In the genomic region with DNA sequence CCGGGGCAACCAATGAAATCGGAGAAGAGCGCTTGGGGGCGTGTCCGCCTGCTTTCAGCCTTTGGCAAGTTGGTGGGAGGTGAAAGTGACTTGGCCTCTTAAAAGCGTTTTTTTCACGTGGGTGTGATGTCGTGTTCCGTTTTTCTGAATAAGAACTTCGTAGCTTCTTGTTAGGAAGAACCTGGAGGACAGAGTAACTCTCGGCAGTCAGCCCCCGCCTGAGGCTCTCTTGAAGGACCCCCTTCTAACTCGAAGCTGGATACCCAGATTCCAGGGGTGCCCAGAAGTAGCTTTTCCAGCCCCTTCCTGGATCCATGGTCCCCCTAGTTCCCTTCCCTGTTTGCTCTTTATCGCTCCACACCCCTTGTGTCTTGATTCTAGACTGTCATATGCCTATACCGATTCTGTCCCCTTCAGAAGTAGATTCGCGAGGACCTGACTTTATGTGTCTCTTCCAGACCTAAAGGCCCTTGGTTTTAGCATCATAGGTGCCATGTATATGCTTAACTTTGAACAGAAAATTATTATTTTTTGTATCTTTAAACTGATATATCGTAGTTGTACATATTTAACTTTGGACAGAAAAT, we compare ENCODE assay signal across 8 cellular contexts. TPM values are rescaled to one million over a fixed set of nuclear protein-coding genes. Genes with fewer than 3 reads are reported as not detected.
DNase-seq lines count a peak whose midpoint lies in the region; ATAC-seq, FAIRE-seq and TF ChIP-seq lines count a peak whose summit lies in the region.

No MANE protein-coding gene starts in this region.

- H3K4me3 Mint-ChIP-seq in activated CD8-positive, alpha-beta memory T cell treated with anti-CD3 and anti-CD28 coated beads, Interleukin-2, amount 10 ng/mL, durations not matched to agents 7 days and 5 days: peak overlapping the region; percentile 99
- peak overlapping the region; percentile 89 for H3K4me3 Mint-ChIP-seq in activated T-helper 2 cell treated with anti-CD3 and anti-CD28 coated beads, Interferon-gamma antibody, Interleukin-2, Interleukin-4, amounts not matched to agents 10 μg/mL and 5 μg/mL and 100 μg/mL, durations not matched to agents 14 hours and 24 hours and 36 hours (ENCODE audit: low read depth)
- H3K4me3 Mint-ChIP-seq in stimulated activated naive B cell treated with anti-CD40 and anti-IgM and Interleukin-4, amounts not matched to agents 10 μg/mL and 1 μg/mL and 100 μg/mL, for 72 hours: peak overlapping the region; percentile 90 to 98

- H3K4me1 Mint-ChIP-seq in activated CD8-positive, alpha-beta memory T cell treated with anti-CD3 and anti-CD28 coated beads, Interleukin-2, amount 10 ng/mL, durations not matched to agents 7 days and 5 days: peaks cover 50% of the 10 kb centered on the region
- peaks cover 43% of the 10 kb centered on the region for H3K4me1 Mint-ChIP-seq in activated T-helper 2 cell treated with anti-CD3 and anti-CD28 coated beads, Interferon-gamma antibody, Interleukin-2, Interleukin-4, amounts not matched to agents 10 μg/mL and 5 μg/mL and 100 μg/mL, durations not matched to agents 14 hours and 24 hours and 36 hours (ENCODE audit: low read depth)
- peaks cover 19 to 36% of the 10 kb centered on the region in 2 donors for H3K4me1 Mint-ChIP-seq in stimulated activated naive B cell treated with anti-CD40 and anti-IgM and Interleukin-4, amounts not matched to agents 10 μg/mL and 1 μg/mL and 100 μg/mL, for 72 hours

- no peak for FAIRE-seq in GM12892 (lab: Jason Lieb, UNC)

- peak overlapping the region; percentile 41; the same call in 1 of the 2 replicates for H3K4me3 ChIP-seq in iPS DF 6.9 (ENCODE audit: low read length)

- intact Hi-C loops in activated T-helper 2 cell treated with anti-CD3 and anti-CD28 coated beads, Interferon-gamma antibody, Interleukin-2, Interleukin-4, amounts not matched to agents 10 μg/mL and 5 μg/mL and 100 μg/mL, durations not matched to agents 14 hours and 24 hours and 36 hours (cut with micrococcal nuclease): loop anchor here (1.0 to 5.0 kb wide), 6 partner anchors 50 to 241 kb away; a partner anchor contains a TSS

- TF ChIP-seq POLR2A in GM12892 (IDR thresholded peaks at IDR 0.05; ENCODE audit: low read depth, low read length): no peak; the same call in none of the 2 replicates

- no CpG with 5 or more reads among the region's 18 CpGs for WGBS in iPS DF 6.9 (ENCODE audit: insufficient coverage, insufficient read length)

- H3K9me3 ChIP-seq in iPS DF 6.9 (ENCODE audit: control insufficient read depth, insufficient read depth, low read length): no peaks in the 10 kb centered on the region

- H3K27ac ChIP-seq in iPS DF 6.9 (ENCODE audit: low read length): no peak overlapping the region

- peaks cover 10% of the 10 kb centered on the region for H3K36me3 Mint-ChIP-seq in activated CD8-positive, alpha-beta memory T cell treated with anti-CD3 and anti-CD28 coated beads, Interleukin-2, amount 10 ng/mL, durations not matched to agents 7 days and 5 days
- peaks cover 25% of the 10 kb centered on the region for H3K36me3 Mint-ChIP-seq in activated T-helper 2 cell treated with anti-CD3 and anti-CD28 coated beads, Interferon-gamma antibody, Interleukin-2, Interleukin-4, amounts not matched to agents 10 μg/mL and 5 μg/mL and 100 μg/mL, durations not matched to agents 14 hours and 24 hours and 36 hours (ENCODE audit: low read depth)
- peaks cover 7 to 11% of the 10 kb centered on the region in 2 donors for H3K36me3 Mint-ChIP-seq in stimulated activated naive B cell treated with anti-CD40 and anti-IgM and Interleukin-4, amounts not matched to agents 10 μg/mL and 1 μg/mL and 100 μg/mL, for 72 hours

- CTCF ChIA-PET in activated CD8-positive, alpha-beta memory T cell treated with anti-CD3 and anti-CD28 coated beads, Interleukin-2, amount 10 ng/mL, durations not matched to agents 7 days and 5 days (lab: Charles Lee): interaction anchor here (0.7 to 2.3 kb wide), 8 partner anchors 8 to 206 kb away, joined by 3 to 12 read pairs (median 4); a partner anchor contains a TSS

- H3K4me1 ChIP-seq in iPS DF 6.9 (ENCODE audit: control insufficient read depth, insufficient read depth, low read length): peaks cover 1% of the 10 kb centered on the region; the same call in 1 of the 2 replicates

- no peak for DNase-seq in activated CD8-positive, alpha-beta memory T cell treated with anti-CD3 and anti-CD28 coated beads, Interleukin-2, amount 10 ng/mL, durations not matched to agents 7 days and 5 days
- DNase-seq in activated CD8-positive, alpha-beta memory T cell treated with anti-CD3 and anti-CD28 coated beads, Interleukin-2, amount 50 U/mL, for 4 hours: no peak
- DNase-seq in activated T-helper 2 cell treated with anti-CD3 and anti-CD28 coated beads, Interferon-gamma antibody, Interleukin-2, Interleukin-4, amounts not matched to agents 10 μg/mL and 5 μg/mL and 100 μg/mL, durations not matched to agents 14 hours and 24 hours and 36 hours (ENCODE audit: low spot score): no peak
- DNase-seq in iPS DF 6.9 (ENCODE audit: low read depth, low spot score) (no peak), GM12892 (ENCODE audit: insufficient read length) (no peak)
- DNase-seq in stimulated activated naive B cell treated with anti-CD40 and anti-IgM and Interleukin-4, amounts not matched to agents 10 μg/mL and 1 μg/mL and 100 μg/mL, for 72 hours: no peak

- H3K27me3 ChIP-seq in iPS DF 6.9 (ENCODE audit: control insufficient read depth, insufficient read depth, low read length): no peaks in the 10 kb centered on the region

- no peaks in the 10 kb centered on the region for H3K27me3 Mint-ChIP-seq in activated CD8-positive, alpha-beta memory T cell treated with anti-CD3 and anti-CD28 coated beads, Interleukin-2, amount 10 ng/mL, durations not matched to agents 7 days and 5 days
- H3K27me3 Mint-ChIP-seq in activated T-helper 2 cell treated with anti-CD3 and anti-CD28 coated beads, Interferon-gamma antibody, Interleukin-2, Interleukin-4, amounts not matched to agents 10 μg/mL and 5 μg/mL and 100 μg/mL, durations not matched to agents 14 hours and 24 hours and 36 hours (ENCODE audit: low read depth): no peaks in the 10 kb centered on the region
- no peaks in the 10 kb centered on the region for H3K27me3 Mint-ChIP-seq in stimulated activated naive B cell treated with anti-CD40 and anti-IgM and Interleukin-4, amounts not matched to agents 10 μg/mL and 1 μg/mL and 100 μg/mL, for 72 hours

- no peaks in the 10 kb centered on the region for H3K9me3 Mint-ChIP-seq in activated CD8-positive, alpha-beta memory T cell treated with anti-CD3 and anti-CD28 coated beads, Interleukin-2, amount 10 ng/mL, durations not matched to agents 7 days and 5 days (ENCODE audit: low read depth)
- no peaks in the 10 kb centered on the region for H3K9me3 Mint-ChIP-seq in activated T-helper 2 cell treated with anti-CD3 and anti-CD28 coated beads, Interferon-gamma antibody, Interleukin-2, Interleukin-4, amounts not matched to agents 10 μg/mL and 5 μg/mL and 100 μg/mL, durations not matched to agents 14 hours and 24 hours and 36 hours
- no peaks in the 10 kb centered on the region for H3K9me3 Mint-ChIP-seq in stimulated activated naive B cell treated with anti-CD40 and anti-IgM and Interleukin-4, amounts not matched to agents 10 μg/mL and 1 μg/mL and 100 μg/mL, for 72 hours

- no peak for ATAC-seq in activated CD8-positive, alpha-beta memory T cell treated with anti-CD3 and anti-CD28 coated beads, Interleukin-2, amount 10 ng/mL, durations not matched to agents 7 days and 5 days
- ATAC-seq in stimulated activated naive B cell treated with anti-CD40 and anti-IgM and Interleukin-4, amounts not matched to agents 10 μg/mL and 1 μg/mL and 100 μg/mL, for 72 hours (replicated peaks): no peak
- ATAC-seq in GM21619 (IDR thresholded peaks at IDR 0.05; ENCODE audit: unreplicated experiment): no peak
- no peak for ATAC-seq in HG02763 (IDR thresholded peaks at IDR 0.05; ENCODE audit: unreplicated experiment)

- H3K36me3 ChIP-seq in iPS DF 6.9 (ENCODE audit: control insufficient read depth, insufficient read depth, low read length): no peaks in the 10 kb centered on the region

- peak overlapping the region; percentile 88 for H3K27ac Mint-ChIP-seq in activated CD8-positive, alpha-beta memory T cell treated with anti-CD3 and anti-CD28 coated beads, Interleukin-2, amount 10 ng/mL, durations not matched to agents 7 days and 5 days
- H3K27ac Mint-ChIP-seq in activated T-helper 2 cell treated with anti-CD3 and anti-CD28 coated beads, Interferon-gamma antibody, Interleukin-2, Interleukin-4, amounts not matched to agents 10 μg/mL and 5 μg/mL and 100 μg/mL, durations not matched to agents 14 hours and 24 hours and 36 hours: peak overlapping the region; percentile 99
- peak overlapping the region; percentile 95 for H3K27ac Mint-ChIP-seq in stimulated activated naive B cell treated with anti-CD40 and anti-IgM and Interleukin-4, amounts not matched to agents 10 μg/mL and 1 μg/mL and 100 μg/mL, for 72 hours

RNA-seq across cellular contexts. Expression of a gene that starts 0.9 kb away (rescaled TPM):
- total RNA-seq in activated CD8-positive, alpha-beta memory T cell treated with anti-CD3 and anti-CD28 coated beads, Interleukin-2, amount 10 ng/mL, durations not matched to agents 7 days and 5 days: 10 to 100 TPM; 36.6 to 38.0 TPM
- 42.8 and 43.4 TPM in 2 replicates for total RNA-seq in activated T-helper 2 cell treated with anti-CD3 and anti-CD28 coated beads, Interferon-gamma antibody, Interleukin-2, Interleukin-4, amounts not matched to agents 10 μg/mL and 5 μg/mL and 100 μg/mL, durations not matched to agents 14 hours and 24 hours and 36 hours
- 18.8 TPM for polyA plus RNA-seq in GM12892 (2012; ENCODE audit: missing spikeins)

RNA-seq across cellular contexts. Expression of a gene that starts 52.3 kb away (rescaled TPM):
- 10 to 100 TPM; 56.7 to 62.6 TPM for total RNA-seq in activated CD8-positive, alpha-beta memory T cell treated with anti-CD3 and anti-CD28 coated beads, Interleukin-2, amount 10 ng/mL, durations not matched to agents 7 days and 5 days
- total RNA-seq in activated T-helper 2 cell treated with anti-CD3 and anti-CD28 coated beads, Interferon-gamma antibody, Interleukin-2, Interleukin-4, amounts not matched to agents 10 μg/mL and 5 μg/mL and 100 μg/mL, durations not matched to agents 14 hours and 24 hours and 36 hours: 69.0 and 71.2 TPM in 2 replicates
- 31.9 TPM for polyA plus RNA-seq in GM12892 (2012; ENCODE audit: missing spikeins)
